In genomic region chr3:191696356-191696755, GRCh38 we compare ENCODE assay signal across 30 cellular contexts.
"Had no signal": no experiment of that assay in that cellular context is flagged by ENCODE, and none has a peak within 500 bp of the region (broad histone marks: within the 10 kb centered on the region; RNA-seq: fewer than 3 reads in every experiment).

No MANE protein-coding gene starts in this region.

- DNase-seq: activated B cell treated with CpG ODN at 0.5 μM for 24 hours; activated CD4-positive, alpha-beta T cell treated with anti-CD3 and anti-CD28 coated beads for 48 hours; activated CD4-positive, alpha-beta T cell treated with anti-CD3 and anti-CD28 coated beads, Interleukin-2, amount 50 U/mL, for 1 hour; activated CD4-positive, alpha-beta T cell treated with anti-CD3 and anti-CD28 coated beads, Interleukin-2, amount 50 U/mL, for 48 hours; activated CD8-positive, alpha-beta memory T cell treated with anti-CD3 and anti-CD28 coated beads for 24 hours; activated CD8-positive, alpha-beta T cell treated with anti-CD3 and anti-CD28 coated beads for 36 hours; activated effector memory CD4-positive, alpha-beta T cell treated with Interleukin-2 at 50 U/mL for 16 hours; activated gamma-delta T cell treated with Interleukin-2 at 50 U/mL for 16 hours; activated naive CD4-positive, alpha-beta T cell treated with anti-CD3 and anti-CD28 coated beads, Interleukin-2, amount 50 U/mL, for 16 hours; activated naive CD4-positive, alpha-beta T cell treated with Interleukin-2 at 50 U/mL for 16 hours; activated T-cell treated with anti-CD3 and anti-CD28 coated beads, Interleukin-2, amount 50 U/mL, for 4 hours; amygdala; aorta; body of pancreas; caudate nucleus; cortex of kidney; dermis blood vessel endothelial cell; effector CD4-positive, alpha-beta T cell; effector memory CD8-positive, alpha-beta T cell; erythroblast; foreskin keratinocyte; gastrocnemius medialis; glutamatergic neuron; heart left ventricle; T-helper 17 cell; T1000; WERI-Rb-1 had no signal

- H3K4me3 ChIP-seq: body of pancreas, esophagus muscularis mucosa, gastrocnemius medialis, heart left ventricle had no signal

- H3K27me3 ChIP-seq: body of pancreas, esophagus muscularis mucosa, foreskin keratinocyte, gastrocnemius medialis, heart left ventricle had no signal

- H3K36me3 ChIP-seq: esophagus muscularis mucosa, gastrocnemius medialis, heart left ventricle, WERI-Rb-1 had no signal

- ATAC-seq: activated CD4-positive, CD25-positive, alpha-beta regulatory T cell treated with anti-CD3 and anti-CD28 coated beads, Interleukin-2, amount 50 U/mL, for 24 hours; activated CD8-positive, alpha-beta T cell treated with anti-CD3 and anti-CD28 coated beads for 36 hours; activated T-cell treated with anti-CD3 and anti-CD28 coated beads, Interleukin-2, amount 50 U/mL, for 4 hours; activated T-helper 17 cell treated with anti-CD3 and anti-CD28 coated beads, Interleukin-2, amount 50 U/mL, for 72 hours; body of pancreas; effector memory CD8-positive, alpha-beta T cell; foreskin keratinocyte; gastrocnemius medialis; heart left ventricle; T-helper 17 cell had no signal

- H3K9me3 ChIP-seq: body of pancreas, esophagus muscularis mucosa had no signal

- H3K27ac ChIP-seq: body of pancreas, esophagus muscularis mucosa, foreskin keratinocyte, gastrocnemius medialis, heart left ventricle, WERI-Rb-1 had no signal

- H3K4me1 ChIP-seq: body of pancreas, esophagus muscularis mucosa, foreskin keratinocyte, gastrocnemius medialis, heart left ventricle had no signal
